In genomic region chrX:69501433-69501832, GRCh38 we compare ENCODE assay signal across 14 cellular contexts. TPM values are rescaled to one million over a fixed set of nuclear protein-coding genes. Genes with fewer than 3 reads are reported as not detected.
A peak's percentile ranks its signal among the peaks of the same experiment; 100 is the strongest.
DNase-seq lines count a peak whose midpoint lies in the region; TF ChIP-seq lines count a peak whose summit lies in the region.
"Had no signal": no experiment of that assay in that cellular context is flagged by ENCODE, and none has a peak within 500 bp of the region (broad histone marks: within the 10 kb centered on the region; RNA-seq: fewer than 3 reads in every experiment).

No MANE protein-coding gene starts in this region.

- no peaks in the 10 kb centered on the region for H3K36me3 Mint-ChIP-seq in MCF 10A (ENCODE audit: insufficient read depth, unreplicated experiment)
- H3K36me3 Mint-ChIP-seq: immature natural killer cell; naive thymus-derived CD4-positive, alpha-beta T cell had no signal

- H3K4me1 Mint-ChIP-seq in MCF 10A (ENCODE audit: insufficient read depth, unreplicated experiment): no peaks in the 10 kb centered on the region
- H3K4me1 Mint-ChIP-seq: immature natural killer cell had no signal

- H3K4me3 Mint-ChIP-seq in MCF 10A (ENCODE audit: unreplicated experiment): no peak overlapping the region
- H3K4me3 Mint-ChIP-seq: activated T-helper 1 cell treated with anti-CD3 and anti-CD28 coated beads, Interleukin-12 subunit alpha, Interleukin-12 subunit beta, Interleukin-2, Interleukin-4 antibody, amounts not matched to agents 30 ng/mL and 10 ng/mL and 1 ng/mL, durations not matched to agents 14 hours and 24 hours and 36 hours; immature natural killer cell; naive thymus-derived CD4-positive, alpha-beta T cell had no signal

- CTCF ChIA-PET in MCF 10A (lab: Yijun Ruan, JAX): interaction anchor here (0.6 to 2.4 kb wide), 5 partner anchors 8 to 1762 kb away, joined by 3 to 9 read pairs (median 3); no protein-coding TSS in a partner anchor

- no peaks in the 10 kb centered on the region for H3K27me3 Mint-ChIP-seq in MCF 10A (ENCODE audit: insufficient read depth, unreplicated experiment)

- H3K27me3 ChIP-seq in breast epithelium: peaks cover 4 to 71% of the 10 kb centered on the region in 2 donors
- H3K27me3 ChIP-seq in esophagus squamous epithelium: peaks cover 0 to 29% (median under 1%) of the 10 kb centered on the region in 4 donors

- intact Hi-C loops in MCF 10A (cut with micrococcal nuclease) (no loop called here), breast epithelium (cut with DNase I; ENCODE audit: low total_unique reads) (no loop called here), head of caudate nucleus (cut with DNase I) (no loop called here), esophagus squamous epithelium (cut with DNase I) (no loop called here)

- POLR2A ChIA-PET in MCF 10A (lab: Yijun Ruan, JAX): no interaction called here

- TF ChIP-seq POLR2A in breast epithelium (IDR thresholded peaks at IDR 0.05) (no peak), esophagus squamous epithelium (IDR thresholded peaks at IDR 0.05) (no peak)

- no TSS peak for BruUV-seq in MCF 10A (replicated peaks; lab: Mats Ljungman, UMichigan)

- WGBS in esophagus squamous epithelium, 2 donors: 11 to 54% methylated on average over 1 to 3 of the region's 3 CpGs

- TF ChIP-seq CTCF in MCF 10A (IDR thresholded peaks at IDR 0.05; ENCODE audit: unreplicated experiment): no peak
- TF ChIP-seq CTCF in breast epithelium (IDR thresholded peaks at IDR 0.05): no peak
- TF ChIP-seq CTCF in esophagus squamous epithelium (IDR thresholded peaks at IDR 0.05): no peak

- no peaks in the 10 kb centered on the region for H3K9me3 Mint-ChIP-seq in MCF 10A (ENCODE audit: unreplicated experiment)
- H3K9me3 Mint-ChIP-seq: activated T-helper 1 cell treated with anti-CD3 and anti-CD28 coated beads, Interleukin-12 subunit alpha, Interleukin-12 subunit beta, Interleukin-2, Interleukin-4 antibody, amounts not matched to agents 30 ng/mL and 10 ng/mL and 1 ng/mL, durations not matched to agents 14 hours and 24 hours and 36 hours; immature natural killer cell had no signal

- H3K9me3 ChIP-seq in breast epithelium (peaks cover 0 to 9% of the 10 kb centered on the region in 2 donors), esophagus squamous epithelium (no peaks in the 10 kb centered on the region)

- no peak overlapping the region for H3K27ac ChIP-seq in breast epithelium
- H3K27ac ChIP-seq in esophagus squamous epithelium: no peak overlapping the region
- H3K27ac ChIP-seq: brain microvascular endothelial cell had no signal

- DNase-seq in MCF 10A (ENCODE audit: unreplicated experiment) (peak; percentile 44), breast epithelium (ENCODE audit: low spot score in 2 of 2) (no peak), NCI-H82 treated with DMSO at 0.1 percent for 48 hours (lab: John Stamatoyannopoulos, UW; ENCODE audit: unreplicated experiment) (peak; percentile 10), head of caudate nucleus (peak in 27 of 42 donors; percentile 8 to 63 (median 27)), superior temporal gyrus (ENCODE audit: extremely low spot score) (peak; percentile 16), NCI-H128 (lab: John Stamatoyannopoulos, UW; ENCODE audit: unreplicated experiment) (no peak), esophagus squamous epithelium (lab: John Stamatoyannopoulos, UW) (no peak)
- no peak for DNase-seq in stimulated activated CD4-positive, alpha-beta T cell treated with anti-CD3 and anti-CD28 coated beads, Interleukin-4, amount 100 ng/mL, for 4 hours
- DNase-seq: activated CD4-positive, CD25-positive, alpha-beta regulatory T cell treated with anti-CD3 and anti-CD28 coated beads, Interleukin-2, amount 50 U/mL, for 72 hours; brain microvascular endothelial cell; immature natural killer cell; naive thymus-derived CD4-positive, alpha-beta T cell; stimulated activated CD4-positive, alpha-beta T cell treated with anti-CD3 and anti-CD28 coated beads, Interleukin-15, amount 100 ng/mL, for 24 hours had no signal

- no peak overlapping the region for H3K27ac Mint-ChIP-seq in MCF 10A (ENCODE audit: low read depth, unreplicated experiment)
- H3K27ac Mint-ChIP-seq: activated T-helper 1 cell treated with anti-CD3 and anti-CD28 coated beads, Interleukin-12 subunit alpha, Interleukin-12 subunit beta, Interleukin-2, Interleukin-4 antibody, amounts not matched to agents 30 ng/mL and 10 ng/mL and 1 ng/mL, durations not matched to agents 14 hours and 24 hours and 36 hours; immature natural killer cell; naive thymus-derived CD4-positive, alpha-beta T cell had no signal

- peaks cover 0 to 3% of the 10 kb centered on the region in 2 donors for H3K4me1 ChIP-seq in breast epithelium
- peaks cover 0 to 23% (median 0%) of the 10 kb centered on the region in 3 donors for H3K4me1 ChIP-seq in esophagus squamous epithelium

- no peak overlapping the region for H3K4me3 ChIP-seq in breast epithelium
- no peak overlapping the region for H3K4me3 ChIP-seq in esophagus squamous epithelium

- H3K36me3 ChIP-seq in breast epithelium (no peaks in the 10 kb centered on the region), esophagus squamous epithelium (no peaks in the 10 kb centered on the region)
- H3K36me3 ChIP-seq: brain microvascular endothelial cell had no signal

RNA-seq across cellular contexts. Expression of gene NALF2, which starts 2.7 kb away (rescaled TPM):
- total RNA-seq in MCF 10A (2022): 4.7 and 5.8 TPM in 2 replicates
- total RNA-seq in breast epithelium: under 1 TPM in 2 of 3 donors, not detected in 1; 0.33 to 0.59 TPM
- total RNA-seq in esophagus squamous epithelium: under 1 TPM in 2 of 4 donors, not detected in 2; 0.19 to 0.26 TPM

Comparison
In these comparisons a context has a peak if more than half of its experiments do, and no peak if none do; other contexts are left out.
1. DNase-seq: peak in MCF 10A (single experiment), NCI-H82 treated with DMSO at 0.1 percent for 48 hours (single experiment), head of caudate nucleus (27 of 42) and superior temporal gyrus (single experiment); none in breast epithelium (0 of 2), stimulated activated CD4-positive, alpha-beta T cell treated with anti-CD3 and anti-CD28 coated beads, Interleukin-4, amount 100 ng/mL, for 4 hours (0 of 2), NCI-H128 (single experiment) and esophagus squamous epithelium (single experiment).